ENCODE assay signal across 12 cellular contexts in genomic region chr9:133116346-133117231, GRCh38. TPM values are rescaled to one million over a fixed set of nuclear protein-coding genes. Genes with fewer than 3 reads are reported as not detected.
A peak's percentile ranks its signal among the peaks of the same experiment; 100 is the strongest.
DNase-seq lines count a peak whose midpoint lies in the region; ATAC-seq and TF ChIP-seq lines count a peak whose summit lies in the region.
"Had no signal": no experiment of that assay in that cellular context is flagged by ENCODE, and none has a peak within 500 bp of the region (broad histone marks: within the 10 kb centered on the region; RNA-seq: fewer than 3 reads in every experiment).

No MANE protein-coding gene starts in this region.

- no peak for ATAC-seq in Right ventricle myocardium superior (ENCODE audit: poor library complexity)
- no peak for ATAC-seq in upper lobe of right lung
- no peak for ATAC-seq in GM19455 (IDR thresholded peaks at IDR 0.05; ENCODE audit: unreplicated experiment)
- ATAC-seq: naive thymus-derived CD8-positive, alpha-beta T cell had no signal

- H3K27me3 ChIP-seq in right atrium auricular region: no peaks in the 10 kb centered on the region
- no peaks in the 10 kb centered on the region for H3K27me3 ChIP-seq in mucosa of rectum (ENCODE audit: control insufficient read depth in 2 of 2, insufficient read depth in 2 of 2, low read length in 2 of 2)
- H3K27me3 ChIP-seq in upper lobe of right lung: no peaks in the 10 kb centered on the region
- H3K27me3 ChIP-seq: SJSA1 had no signal

- peak overlapping the region in 1 of 2 donors; percentile 13 for H3K9ac ChIP-seq in mucosa of rectum (ENCODE audit: low read depth in 1 of 2, low read length in 2 of 2)

- H3K4me1 ChIP-seq in right atrium auricular region: peaks cover 2 to 95% of the 10 kb centered on the region in 2 donors
- peaks cover 63 to 72% of the 10 kb centered on the region in 2 donors for H3K4me1 ChIP-seq in mucosa of rectum (ENCODE audit: control insufficient read depth in 2 of 2, insufficient read depth in 2 of 2, low read length in 2 of 2)
- H3K4me1 ChIP-seq in upper lobe of right lung: peaks cover 81% of the 10 kb centered on the region

- H3K4me3 ChIP-seq in right atrium auricular region (no peak overlapping the region), mucosa of rectum (ENCODE audit: low read length in 2 of 2) (no peak overlapping the region), upper lobe of right lung (no peak overlapping the region)
- H3K4me3 ChIP-seq: SJSA1 had no signal

- H3K36me3 ChIP-seq in right atrium auricular region (peaks cover 4% of the 10 kb centered on the region), mucosa of rectum (ENCODE audit: control insufficient read depth in 2 of 2, insufficient read depth in 2 of 2, low read length in 2 of 2) (peaks cover 1 to 5% of the 10 kb centered on the region in 2 donors), upper lobe of right lung (peaks cover 1% of the 10 kb centered on the region)
- H3K36me3 ChIP-seq: SJSA1 had no signal

- H3K27ac ChIP-seq in right atrium auricular region: peak overlapping the region in 1 of 2 donors; percentile 89
- H3K27ac ChIP-seq in mucosa of rectum (ENCODE audit: low read depth in 2 of 2, low read length in 2 of 2): peak overlapping the region; percentile 54 to 72
- no peak overlapping the region for H3K27ac ChIP-seq in upper lobe of right lung
- H3K27ac ChIP-seq: SJSA1 had no signal

- intact Hi-C loops in Right ventricle myocardium superior (cut with DNase I) (no loop called here), upper lobe of right lung (cut with DNase I) (no loop called here)

- H3K9me3 ChIP-seq in right atrium auricular region: no peaks in the 10 kb centered on the region
- no peaks in the 10 kb centered on the region for H3K9me3 ChIP-seq in mucosa of rectum (ENCODE audit: control insufficient read depth in 2 of 2, low read length in 2 of 2)
- H3K9me3 ChIP-seq in upper lobe of right lung: no peaks in the 10 kb centered on the region
- H3K9me3 ChIP-seq: SJSA1 had no signal

- DNase-seq in Right ventricle myocardium superior: peak; percentile 33
- no peak for DNase-seq in right atrium auricular region (ENCODE audit: low spot score)
- DNase-seq in cerebellum (ENCODE audit: low spot score): peak; percentile 83
- peak; percentile 64 for DNase-seq in upper lobe of right lung
- DNase-seq in NCI-H748 (lab: John Stamatoyannopoulos, UW; ENCODE audit: unreplicated experiment): no peak
- DNase-seq in putamen (ENCODE audit: low spot score): no peak
- DNase-seq: AML-193, NCI-H510A treated with DMSO at 0.1 percent for 48 hours had no signal

- TF ChIP-seq CTCF in right atrium auricular region (IDR thresholded peaks at IDR 0.05): no peak
- no peak for TF ChIP-seq CTCF in upper lobe of right lung (IDR thresholded peaks at IDR 0.05)

RNA-seq across cellular contexts. Expression of gene RALGDS, which starts 4.5 kb away (rescaled TPM):
- total RNA-seq in Right ventricle myocardium superior (33.1 TPM), right atrium auricular region (10 to 100 TPM; 26.7 to 30.1 TPM), cerebellum (83.9 TPM), upper lobe of right lung (66.3 TPM)

RNA-seq across cellular contexts. Expression of gene GBGT1, which starts 47.1 kb away (rescaled TPM):
- total RNA-seq in Right ventricle myocardium superior (6.4 TPM), right atrium auricular region (10 to 100 TPM; 15.5 to 16.8 TPM), cerebellum (3.0 TPM), upper lobe of right lung (27.4 TPM)
- total RNA-seq: SJSA1 had no signal

RNA-seq across cellular contexts. Expression of gene CEL, which starts 54.8 kb away (rescaled TPM):
- total RNA-seq in Right ventricle myocardium superior: 7.3 TPM
- total RNA-seq in right atrium auricular region: 1 to 10 TPM in 1 of 2 donors, under 1 TPM in 1; 0.94 to 1.9 TPM
- 0.73 TPM for total RNA-seq in cerebellum
- 0.75 TPM for total RNA-seq in upper lobe of right lung

Comparison
In these comparisons a context has a peak if more than half of its experiments do, and no peak if none do; other contexts are left out.
1. DNase-seq: peak in Right ventricle myocardium superior (single experiment), cerebellum (single experiment) and upper lobe of right lung (single experiment); none in right atrium auricular region (single experiment), NCI-H748 (single experiment) and putamen (single experiment).